In the genomic region with DNA sequence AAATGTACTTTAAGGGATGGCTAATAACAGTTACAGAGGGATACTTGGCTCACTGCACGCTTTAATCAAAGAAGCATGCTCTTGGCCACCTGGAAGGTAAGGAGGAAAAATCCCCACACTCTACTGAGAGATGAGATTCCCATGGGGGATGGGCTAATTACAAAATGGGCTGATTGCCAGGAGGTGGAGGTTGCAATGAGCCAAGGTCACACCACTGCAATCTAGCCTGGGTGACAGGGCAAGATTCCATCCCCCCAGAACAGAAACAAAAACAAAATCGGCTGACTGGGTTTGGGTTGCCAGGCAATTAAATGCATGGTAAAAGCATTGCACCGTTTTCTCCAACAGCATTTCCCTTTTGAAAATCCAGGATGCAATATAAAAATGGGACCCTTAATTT, we compare ENCODE assay signal across 17 cellular contexts. TPM values are rescaled to one million over a fixed set of nuclear protein-coding genes. Genes with fewer than 3 reads are reported as not detected.
DNase-seq lines count a peak whose midpoint lies in the region; ATAC-seq and TF ChIP-seq lines count a peak whose summit lies in the region.
"Had no signal": no experiment of that assay in that cellular context is flagged by ENCODE, and none has a peak within 500 bp of the region (broad histone marks: within the 10 kb centered on the region; RNA-seq: fewer than 3 reads in every experiment).

No MANE protein-coding gene starts in this region.

- H3K4me3 ChIP-seq in BLaER1 (peak overlapping the region; percentile 35; the same call in 1 of the 2 replicates), KMS-11 (IDR thresholded peaks at IDR 0.05; ENCODE audit: insufficient read depth, low read depth, low read length) (no peak overlapping the region), endodermal cell (ENCODE audit: low read length) (peak overlapping the region; percentile 69), right lobe of liver (no peak overlapping the region), testis (no peak overlapping the region)
- H3K4me3 ChIP-seq: SJCRH30 had no signal

- peaks cover 89% of the 10 kb centered on the region for H3K9me3 Mint-ChIP-seq in endodermal cell

- H3K9ac ChIP-seq in BLaER1 (no peak overlapping the region), KMS-11 (peak overlapping the region; percentile 17; the same call in 1 of the 2 replicates), endodermal cell (ENCODE audit: extremely low read depth, low read length, poor library complexity, severe bottlenecking) (no peak overlapping the region)

- peaks cover 73% of the 10 kb centered on the region for H3K36me3 Mint-ChIP-seq in endodermal cell (ENCODE audit: low read depth)

- WGBS in endodermal cell (ENCODE audit: insufficient coverage in 1 of 2, insufficient read length in 1 of 2), 2 experiments = 93% methylated on average over 3 of the region's 3 CpGs; no CpG with 5 or more reads in 1 of the 2 experiments
- WGBS in right lobe of liver (ENCODE audit: insufficient coverage, low coverage, low lambda C conversion rate, missing lambda C conversion rate) = 37% methylated on average over 3 of the region's 3 CpGs
- WGBS in testis, 2 donors = 77 to 82% methylated on average over 3 of the region's 3 CpGs

- TF ChIP-seq CTCF in KMS-11 (conservative IDR thresholded peaks at IDR 0.05; ENCODE audit: low read depth, low read length) = no peak
- TF ChIP-seq CTCF in endodermal cell (conservative IDR thresholded peaks at IDR 0.05) = no peak
- no peak for TF ChIP-seq CTCF in right lobe of liver (IDR thresholded peaks at IDR 0.05)
- no peak for TF ChIP-seq CTCF in testis (IDR thresholded peaks at IDR 0.05)

- H2AFZ ChIP-seq in KMS-11 (ENCODE audit: low read depth) = no peak overlapping the region

- H3K27ac Mint-ChIP-seq in endodermal cell = no peak overlapping the region
- H3K27ac Mint-ChIP-seq: CD14-positive monocyte had no signal

- H3K36me3 ChIP-seq in BLaER1 = peaks cover 75% of the 10 kb centered on the region
- no peaks in the 10 kb centered on the region for H3K36me3 ChIP-seq in KMS-11 (ENCODE audit: insufficient read depth)
- H3K36me3 ChIP-seq in endodermal cell (ENCODE audit: control insufficient read depth, insufficient read depth, low read length) = peaks cover 54% of the 10 kb centered on the region
- no peaks in the 10 kb centered on the region for H3K36me3 ChIP-seq in right lobe of liver
- H3K36me3 ChIP-seq in testis (ENCODE audit: low read depth, missing control alignments) = no peaks in the 10 kb centered on the region

- ATAC-seq in right lobe of liver (peak; percentile 73 to 83 (median 78)), HG03439 (IDR thresholded peaks at IDR 0.05; ENCODE audit: unreplicated experiment) (no peak)

- no peak for DNase-seq in endodermal cell
- peak in 1 of 3 donors; percentile 66 for DNase-seq in right lobe of liver
- no peak for DNase-seq in testis
- no peak for DNase-seq in NCI-H1417 (lab: John Stamatoyannopoulos, UW)
- DNase-seq: AML-193, DMS 273 treated with DMSO at 0.1 percent for 48 hours, DND-41, Karpas-422, NCI-H1048, NCI-H146, NCI-H2081, NCI-H510A, SJCRH30 had no signal

- no peaks in the 10 kb centered on the region for H3K27me3 Mint-ChIP-seq in endodermal cell (ENCODE audit: insufficient read depth)

- H3K27ac ChIP-seq in BLaER1 (no peak overlapping the region), KMS-11 (peak overlapping the region; percentile 66), endodermal cell (ENCODE audit: low read depth, low read length) (no peak overlapping the region), right lobe of liver (peak overlapping the region in 2 of 3 donors; percentile 2 to 48), testis (no peak overlapping the region)
- H3K27ac ChIP-seq: SJCRH30 had no signal

- H3K9me3 ChIP-seq in BLaER1 = peaks cover 98% of the 10 kb centered on the region
- H3K9me3 ChIP-seq in endodermal cell (ENCODE audit: control insufficient read depth, low read length) = peaks cover 93% of the 10 kb centered on the region
- H3K9me3 ChIP-seq in right lobe of liver = no peaks in the 10 kb centered on the region
- H3K9me3 ChIP-seq in testis = no peaks in the 10 kb centered on the region

- H3K27me3 ChIP-seq in BLaER1 (no peaks in the 10 kb centered on the region), KMS-11 (ENCODE audit: insufficient read depth, low read depth) (no peaks in the 10 kb centered on the region), endodermal cell (ENCODE audit: control insufficient read depth, insufficient read depth, low read length, poor library complexity, severe bottlenecking) (no peaks in the 10 kb centered on the region), right lobe of liver (no peaks in the 10 kb centered on the region), testis (no peaks in the 10 kb centered on the region)
- H3K27me3 ChIP-seq: SJCRH30 had no signal

- H3K79me2 ChIP-seq in KMS-11 (ENCODE audit: insufficient read depth, low read depth) = peaks cover 100% of the 10 kb centered on the region

- intact Hi-C loops in right lobe of liver (cut with DNase I) (no loop called here), testis (cut with DNase I; ENCODE audit: low total_unique reads) (no loop called here)

- H3K4me3 Mint-ChIP-seq in endodermal cell = no peak overlapping the region
- H3K4me3 Mint-ChIP-seq: CD14-positive monocyte had no signal

- TF ChIP-seq POLR2A in right lobe of liver (IDR thresholded peaks at IDR 0.05) (no peak), testis (IDR thresholded peaks at IDR 0.05) (no peak)

- H4K20me1 ChIP-seq in BLaER1 = peaks cover 10% of the 10 kb centered on the region
- H4K20me1 ChIP-seq in KMS-11 (ENCODE audit: insufficient read depth) = peaks cover 12% of the 10 kb centered on the region

- H3K4me1 ChIP-seq in BLaER1 = peaks cover 3% of the 10 kb centered on the region
- peaks cover 96% of the 10 kb centered on the region for H3K4me1 ChIP-seq in KMS-11 (ENCODE audit: low read depth, poor library complexity, severe bottlenecking)
- no peaks in the 10 kb centered on the region for H3K4me1 ChIP-seq in endodermal cell (ENCODE audit: control insufficient read depth, insufficient read depth, low read length)
- peaks cover 0 to 33% (median 9%) of the 10 kb centered on the region in 4 donors for H3K4me1 ChIP-seq in right lobe of liver
- peaks cover 3% of the 10 kb centered on the region for H3K4me1 ChIP-seq in testis
- H3K4me1 ChIP-seq: SJCRH30 had no signal

- H3K4me1 Mint-ChIP-seq in endodermal cell = no peaks in the 10 kb centered on the region

- H3K4me2 ChIP-seq in BLaER1 (no peak overlapping the region), KMS-11 (peak overlapping the region; percentile 79)

RNA-seq across cellular contexts. Expression of a gene that starts 18.0 kb away (rescaled TPM):
- total RNA-seq in endodermal cell = 10 to 100 TPM; 36.9 to 38.0 TPM
- polyA plus RNA-seq in endodermal cell (2013, experiment 1 of 2) = 32.4 TPM
- 33.4 TPM for polyA plus RNA-seq in endodermal cell (2013, experiment 2 of 2)
- total RNA-seq in right lobe of liver = 10 to 100 TPM; 10.5 to 17.8 (median 12.1) TPM
- 10 to 100 TPM; 26.3 to 31.2 TPM for total RNA-seq in testis
- polyA plus RNA-seq in testis (ENCODE audit: insufficient read depth, low read depth, low replicate concordance) = 27.8 TPM

Comparison
In these comparisons a context has a peak if more than half of its experiments do, and no peak if none do; other contexts are left out.
1. H3K27ac ChIP-seq: peak in KMS-11 (single experiment) and right lobe of liver (2 of 3); none in BLaER1 (single experiment), endodermal cell (single experiment) and testis (0 of 2).
2. H3K4me3 ChIP-seq: peak in BLaER1 (single experiment) and endodermal cell (single experiment); none in KMS-11 (single experiment), right lobe of liver (0 of 3) and testis (0 of 2).